ENCODE assay signal across 12 cellular contexts in the genomic region with DNA sequence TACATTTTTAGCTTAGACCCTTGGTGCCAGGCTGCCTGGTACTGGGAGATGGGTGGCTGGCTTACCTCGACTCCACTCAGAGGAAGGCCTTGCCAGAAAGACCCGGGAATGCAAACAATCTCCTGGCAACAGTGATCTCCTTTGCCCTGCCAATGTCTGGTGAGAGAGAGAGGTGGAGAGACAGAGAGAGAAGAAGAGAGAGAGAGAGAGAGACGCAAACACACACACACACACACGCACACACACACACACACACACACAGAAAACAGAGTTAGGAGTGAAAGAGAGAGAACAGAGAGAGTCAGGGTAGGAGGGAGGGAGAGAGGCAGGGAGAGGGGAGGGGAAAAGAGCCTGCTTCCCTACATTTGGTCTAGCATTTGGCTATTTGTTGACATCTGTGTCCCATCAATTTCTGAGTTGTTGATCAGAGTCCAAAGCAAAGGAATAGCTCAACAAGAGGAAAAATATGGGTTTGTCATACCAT.
DNase-seq lines count a peak whose midpoint lies in the region; ATAC-seq, FAIRE-seq and TF ChIP-seq lines count a peak whose summit lies in the region.
"Had no signal": no experiment of that assay in that cellular context is flagged by ENCODE, and none has a peak within 500 bp of the region (broad histone marks: within the 10 kb centered on the region; RNA-seq: fewer than 3 reads in every experiment).

No MANE protein-coding gene starts in this region.

- TF ChIP-seq EP300 in H1 (IDR thresholded peaks at IDR 0.05; ENCODE audit: borderline replicate concordance in 1 of 2, low read depth in 2 of 2, low read length in 2 of 2): no peak

- FAIRE-seq in H1 (lab: Jason Lieb, UNC): no peak
- FAIRE-seq: GM18507 had no signal

- H3K36me3 ChIP-seq in H1 (ENCODE audit: control insufficient read depth in 2 of 4, insufficient read depth in 4 of 4, low read length in 3 of 4): no peaks in the 10 kb centered on the region

- H2AFZ ChIP-seq in H1 (ENCODE audit: low read length): peak overlapping the region; percentile 14; the same call in 1 of the 2 replicates

- H3K4me2 ChIP-seq in H1 (ENCODE audit: insufficient read depth in 1 of 2, low read depth in 2 of 2, low read length in 2 of 2): no peak overlapping the region

- peak; percentile 61 for DNase-seq in DMS53 (lab: John Stamatoyannopoulos, UW)
- DNase-seq in NCI-H226: peak; percentile 61
- DNase-seq in H1 (ENCODE audit: low read depth in 1 of 2, low spot score in 2 of 2): no peak
- DNase-seq in neural crest cell (ENCODE audit: low read depth, low spot score): no peak
- DNase-seq in activated gamma-delta T cell (lab: John Stamatoyannopoulos, UW): no peak
- no peak for DNase-seq in ureter (ENCODE audit: low spot score)
- no peak for DNase-seq in stimulated activated CD4-positive, alpha-beta T cell treated with anti-CD3 and anti-CD28 coated beads, Interleukin-4, amount 100 ng/mL, for 4 hours
- DNase-seq: NCI-H526 treated with DMSO at 0.1 percent for 48 hours; SHP77 treated with DMSO at 0.1 percent for 48 hours; stimulated activated CD4-positive, alpha-beta T cell treated with anti-CD3 and anti-CD28 coated beads, Interleukin-1b, Interleukin-23, amount 100 ng/mL, for 48 hours had no signal

- H3K23me2 ChIP-seq in H1 (ENCODE audit: low read depth, low read length): peaks cover 2% of the 10 kb centered on the region; the same call in 1 of the 2 replicates

- H2BK5ac ChIP-seq in H1 (ENCODE audit: low read depth, low read length): no peak overlapping the region

- H3K4me3 Mint-ChIP-seq in neural crest cell: no peak overlapping the region

- peak overlapping the region; percentile 24 for H3K27ac Mint-ChIP-seq in neural crest cell (ENCODE audit: unreplicated experiment)

- H3K4me1 ChIP-seq in H1 (replicated peaks in 1 of 4; ENCODE audit: control insufficient read depth in 3 of 4, insufficient read depth in 4 of 4, low read length in 3 of 4): peaks cover 0 to 6% (median 2%) of the 10 kb centered on the region in 4 experiments; a peak in 2 of 7 replicates

- no peak overlapping the region for H3K56ac ChIP-seq in H1 (replicated peaks; ENCODE audit: insufficient read length, low read depth, low read length)

- WGBS in H1 (ENCODE audit: extremely low coverage in 1 of 2, insufficient coverage in 1 of 2, insufficient read length in 1 of 2, insufficient replicate concordance in 2 of 2, low coverage in 1 of 2, low lambda C conversion rate in 2 of 2, missing lambda C conversion rate in 1 of 2), 2 experiments: 83% methylated on average over 4 of the region's 4 CpGs; no CpG with 5 or more reads in 1 of the 2 experiments

- TF ChIP-seq RAD21 in H1 (IDR thresholded peaks at IDR 0.05 in 1 of 2, conservative IDR thresholded peaks at IDR 0.05 in 1 of 2; ENCODE audit: low read depth in 2 of 2, low read length in 2 of 2): no peak

- no peak for TF ChIP-seq CTCF in H1 (IDR thresholded peaks at IDR 0.05; ENCODE audit: control extremely low read depth in 1 of 3, insufficient read depth in 1 of 3, low read depth in 1 of 3, low read length in 3 of 3)
- no peak for TF ChIP-seq CTCF in neural crest cell (conservative IDR thresholded peaks at IDR 0.05)

- H3K9me3 ChIP-seq in H1 (ENCODE audit: insufficient read depth in 2 of 2, low read depth in 1 of 2, low read length in 1 of 2): no peaks in the 10 kb centered on the region; a peak in 1 of 4 replicates

- H2BK120ac ChIP-seq in H1 (replicated peaks; ENCODE audit: low read depth, low read length): no peak overlapping the region

- no peak overlapping the region for H3K18ac ChIP-seq in H1 (ENCODE audit: extremely low read depth, low read length)

- H3K36me3 Mint-ChIP-seq in neural crest cell (ENCODE audit: low read depth): no peaks in the 10 kb centered on the region

- H3K4me1 Mint-ChIP-seq in neural crest cell: peaks cover 9% of the 10 kb centered on the region

- H4K5ac ChIP-seq in H1 (ENCODE audit: insufficient read length, low read depth, low read length): no peak overlapping the region

- CTCF ChIA-PET in H1 (lab: Charles Lee; ENCODE audit: partially characterized antibody): interaction anchor here (0.9 kb wide), 1 partner anchor 142 kb away, joined by 3 read pairs; no protein-coding TSS in a partner anchor

- no peak overlapping the region for H3K4ac ChIP-seq in H1 (replicated peaks; ENCODE audit: insufficient read length, low read depth, low read length)

- H2BK15ac ChIP-seq in H1 (ENCODE audit: low read length): no peak overlapping the region

- H3K27me3 Mint-ChIP-seq in neural crest cell (ENCODE audit: low read depth): no peaks in the 10 kb centered on the region

- peaks cover 6% of the 10 kb centered on the region for H3K9me3 Mint-ChIP-seq in neural crest cell

- ATAC-seq in HG02763 (IDR thresholded peaks at IDR 0.05; ENCODE audit: unreplicated experiment): no peak

- no peak overlapping the region for H2BK20ac ChIP-seq in H1 (ENCODE audit: low read length)

- H4K20me1 ChIP-seq in H1 (replicated peaks in 1 of 2; ENCODE audit: control insufficient read depth in 1 of 2, insufficient read depth in 2 of 2, low read length in 2 of 2): no peaks in the 10 kb centered on the region

- H3K23ac ChIP-seq in H1 (ENCODE audit: insufficient read length): no peak overlapping the region

- 0 out of 2 replicates have a peak overlapping the region, but pooled peaks have one; percentile 7 for H2BK12ac ChIP-seq in H1 (ENCODE audit: low read depth, low read length)

- POLR2A ChIA-PET in H1 (lab: Charles Lee; ENCODE audit: partially characterized antibody): no interaction called here

- no peak overlapping the region for H2AK5ac ChIP-seq in H1 (ENCODE audit: low read depth, low read length)

- no peaks in the 10 kb centered on the region for H3K79me2 ChIP-seq in H1 (ENCODE audit: control insufficient read depth in 1 of 2, insufficient read depth in 2 of 2, low read length in 2 of 2)

- no peak overlapping the region for H3K9ac ChIP-seq in H1 (replicated peaks in 1 of 4; ENCODE audit: extremely low read depth in 1 of 4, low read depth in 3 of 4, low read length in 3 of 4)

- no peaks in the 10 kb centered on the region for H3K79me1 ChIP-seq in H1 (ENCODE audit: low read depth, low read length)

- H3K4me3 ChIP-seq in H1 (ENCODE audit: extremely low read depth in 1 of 4, insufficient read depth in 2 of 4, low read depth in 3 of 4, low read length in 4 of 4): no peak overlapping the region

- no peaks in the 10 kb centered on the region for H3K27me3 ChIP-seq in H1 (replicated peaks in 1 of 4; ENCODE audit: control insufficient read depth in 3 of 4, extremely low read depth in 1 of 4, insufficient read depth in 3 of 4, low read length in 3 of 4)

- no peak overlapping the region for H3K27ac ChIP-seq in H1 (ENCODE audit: low read depth, low read length)

- no peak overlapping the region for H4K91ac ChIP-seq in H1 (replicated peaks; ENCODE audit: insufficient read length, low read length)

- no peak overlapping the region for H3K14ac ChIP-seq in H1 (ENCODE audit: insufficient read length)

- TF ChIP-seq POLR2A in H1 (IDR thresholded peaks at IDR 0.05; ENCODE audit: control extremely low read depth in 1 of 2, low read depth in 2 of 2, low read length in 2 of 2): no peak

- no peak overlapping the region for H4K8ac ChIP-seq in H1 (ENCODE audit: extremely low read depth, insufficient read depth, low read length)

TF ChIP-seq in H1, 55 proteins besides CTCF, POLR2A, EP300 and RAD21 (continues in another document):
- TF ChIP-seq HDAC6 (IDR thresholded peaks at IDR 0.05; ENCODE audit: low read depth, low read length): no peak
- no peak for TF ChIP-seq RNF2 (IDR thresholded peaks at IDR 0.05; ENCODE audit: borderline replicate concordance, low read depth, low read length, missing control alignments, poor library complexity, severe bottlenecking)
- TF ChIP-seq SRF (IDR thresholded peaks at IDR 0.05; ENCODE audit: low read depth, low read length): no peak
- no peak for TF ChIP-seq SIN3A (conservative IDR thresholded peaks at IDR 0.05 in 1 of 2, IDR thresholded peaks at IDR 0.05 in 1 of 2; ENCODE audit: low read depth in 1 of 2, low read length in 2 of 2)
- no peak for TF ChIP-seq TAF1 (IDR thresholded peaks at IDR 0.05; ENCODE audit: low read depth, low read length)
- TF ChIP-seq SP1 (IDR thresholded peaks at IDR 0.05; ENCODE audit: low read depth, low read length): no peak
- TF ChIP-seq FOSL1 (IDR thresholded peaks at IDR 0.05; ENCODE audit: insufficient read depth, low read depth, low read length): no peak
- TF ChIP-seq SP2 (IDR thresholded peaks at IDR 0.05; ENCODE audit: low read length): no peak

Comparison
In these comparisons a context has a peak if more than half of its experiments do, and no peak if none do; other contexts are left out.
1. DNase-seq: peak in DMS53 (single experiment) and NCI-H226 (single experiment); none in H1 (0 of 2), neural crest cell (single experiment), activated gamma-delta T cell (single experiment), ureter (single experiment) and stimulated activated CD4-positive, alpha-beta T cell treated with anti-CD3 and anti-CD28 coated beads, Interleukin-4, amount 100 ng/mL, for 4 hours (0 of 2).